22 cellular contexts compared by ENCODE assay signal in genomic region chr20:51276331-51276730, GRCh38.
DNase-seq lines count a peak whose midpoint lies in the region; ATAC-seq, FAIRE-seq and TF ChIP-seq lines count a peak whose summit lies in the region.
"Had no signal": no experiment of that assay in that cellular context is flagged by ENCODE, and none has a peak within 500 bp of the region (broad histone marks: within the 10 kb centered on the region; RNA-seq: fewer than 3 reads in every experiment).

No MANE protein-coding gene starts in this region.

- no peak overlapping the region for H2BK20ac ChIP-seq in IMR-90 (ENCODE audit: low read depth, low read length)

- H3K9me1 ChIP-seq in IMR-90 (ENCODE audit: insufficient read depth, low read length), result peaks cover 10% of the 10 kb centered on the region

- H4K91ac ChIP-seq in IMR-90 (ENCODE audit: insufficient read depth, low read depth, low read length), result no peak overlapping the region

- H2AFZ ChIP-seq in IMR-90 (replicated peaks; ENCODE audit: low read length, poor library complexity), result no peak overlapping the region

- no peak overlapping the region for H3K9ac ChIP-seq in IMR-90 (ENCODE audit: low read depth, low read length)
- H3K9ac ChIP-seq: SK-N-SH had no signal

- TF ChIP-seq CTCF in IMR-90 (conservative IDR thresholded peaks at IDR 0.05; ENCODE audit: low read depth, low read length) (no peak), bronchial epithelial cell (IDR thresholded peaks at IDR 0.05; ENCODE audit: insufficient read depth, low read length, severe bottlenecking) (no peak)

- BruUV-seq in IMR-90 (replicated peaks; lab: Mats Ljungman, UMichigan), result no TSS peak

- H3K18ac ChIP-seq in IMR-90 (ENCODE audit: low read depth, low read length), result no peak overlapping the region

- no peak overlapping the region for H3K23ac ChIP-seq in IMR-90 (ENCODE audit: low read depth, low read length)

- DNase-seq in EH (ENCODE audit: low read depth) (peak; percentile 27), IMR-90 (no peak), bronchial epithelial cell (ENCODE audit: low read depth) (no peak), myocyte (ENCODE audit: low read depth) (peak; percentile 5), NOMO-1 (lab: John Stamatoyannopoulos, UW; ENCODE audit: unreplicated experiment in 2 of 2) (no peak), SHP77 (lab: John Stamatoyannopoulos, UW) (no peak)
- DNase-seq: AML-193; CD4-positive, CD25-positive, alpha-beta regulatory T cell; COR-L47; DMS53; H9; Kasumi-1; NCI-H1092 treated with DMSO at 0.1 percent for 48 hours; NCI-H2081; NCI-H2171 treated with DMSO at 0.1 percent for 48 hours; NCI-H446 treated with DMSO at 0.1 percent for 48 hours; NCI-H69; NK-92 treated with Interleukin-12 subunit alpha and Interleukin-12 subunit beta, amount 100 ng/mL, for 24 hours; SHP77 treated with DMSO at 0.1 percent for 48 hours; SK-N-SH had no signal

- POLR2A ChIA-PET in IMR-90 (lab: Charles Lee; ENCODE audit: unreplicated experiment), result no interaction called here

- H3K27ac ChIP-seq in IMR-90 (ENCODE audit: insufficient read depth, low read length), result no peak overlapping the region
- H3K27ac ChIP-seq: HL-60 had no signal

- 86% methylated on average over 2 of the region's 9 CpGs; no CpG with 5 or more reads in 1 of the 2 experiments for WGBS in IMR-90 (ENCODE audit: extremely low coverage in 2 of 2, insufficient read length in 1 of 2), 2 experiments

- no peaks in the 10 kb centered on the region for H3K79me1 ChIP-seq in IMR-90 (ENCODE audit: low read depth in 1 of 2, low read length in 2 of 2)

- H2BK120ac ChIP-seq in IMR-90 (ENCODE audit: low read depth, low read length), result no peak overlapping the region

- H2AK5ac ChIP-seq in IMR-90 (ENCODE audit: low read depth, low read length), result 0 out of 2 replicates have a peak overlapping the region, but pooled peaks have one; percentile 12

- no peak overlapping the region for H4K8ac ChIP-seq in IMR-90 (ENCODE audit: low read depth in 2 of 2, low read length in 2 of 2)

- H3K4me2 ChIP-seq in IMR-90 (ENCODE audit: low read depth, low read length), result no peak overlapping the region
- H3K4me2 ChIP-seq: SK-N-SH had no signal

- peaks cover 15% of the 10 kb centered on the region for H3K9me3 ChIP-seq in IMR-90 (ENCODE audit: control insufficient read depth, insufficient read depth, low read length)
- H3K9me3 ChIP-seq: SK-N-SH had no signal

- ATAC-seq in IMR-90 (ENCODE audit: low read depth) (no peak), GM19463 (IDR thresholded peaks at IDR 0.05; ENCODE audit: unreplicated experiment) (no peak)

- intact Hi-C loops in IMR-90 (cut with micrococcal nuclease), result no loop called here

- peaks cover 2% of the 10 kb centered on the region for H3K4me1 ChIP-seq in IMR-90 (ENCODE audit: control insufficient read depth, insufficient read depth, low read length)

- H3K56ac ChIP-seq in IMR-90 (ENCODE audit: extremely low read depth, insufficient read depth, low read length), result no peak overlapping the region

- H3K4ac ChIP-seq in IMR-90 (ENCODE audit: low read depth, low read length), result no peak overlapping the region

- in situ Hi-C loops in IMR-90 (cut with MboI; ENCODE audit: low sequenced_read_pairs), result no loop called here

- FAIRE-seq in bronchial epithelial cell (lab: Jason Lieb, UNC), result peak; percentile 36

- H4K5ac ChIP-seq in IMR-90 (ENCODE audit: low read depth, low read length), result no peak overlapping the region

- no peaks in the 10 kb centered on the region for H3K36me3 ChIP-seq in IMR-90 (ENCODE audit: control insufficient read depth, insufficient read depth, low read length)
- no peaks in the 10 kb centered on the region for H3K36me3 ChIP-seq in bronchial epithelial cell (ENCODE audit: control insufficient read depth, insufficient read depth, low read length)

- H4K20me1 ChIP-seq in IMR-90 (ENCODE audit: insufficient read depth, low read length), result no peaks in the 10 kb centered on the region

- H3K14ac ChIP-seq in IMR-90 (replicated peaks; ENCODE audit: low read depth, low read length), result no peak overlapping the region

- dilution Hi-C loops in IMR-90 (cut with HindIII; ENCODE audit: low sequenced_read_pairs, unreplicated experiment), result no loop called here

- CTCF ChIA-PET in IMR-90 (lab: Yijun Ruan, JAX), result interaction anchor here (0.6 kb wide), 2 partner anchors 36 to 477 kb away, joined by 3 to 4 read pairs; no protein-coding TSS in a partner anchor

- no peak overlapping the region for H2BK5ac ChIP-seq in IMR-90 (ENCODE audit: low read depth, low read length, poor library complexity, severe bottlenecking)

- no peak overlapping the region for H2AK9ac ChIP-seq in IMR-90 (replicated peaks; ENCODE audit: low read depth, low read length, poor library complexity)

- no peak for TF ChIP-seq POLR2A in IMR-90 (IDR thresholded peaks at IDR 0.05; ENCODE audit: low read depth, low read length)

- TF ChIP-seq RAD21 in IMR-90 (IDR thresholded peaks at IDR 0.05; ENCODE audit: low read length), result no peak

- no peak overlapping the region for H3K4me3 ChIP-seq in IMR-90 (ENCODE audit: insufficient read depth, low read depth, low read length)
- H3K4me3 ChIP-seq in bronchial epithelial cell (ENCODE audit: low read depth, low read length), result no peak overlapping the region

- H3K27me3 ChIP-seq in IMR-90 (ENCODE audit: control insufficient read depth, insufficient read depth, low read length), result peaks cover 25% of the 10 kb centered on the region
- peaks cover 2% of the 10 kb centered on the region for H3K27me3 ChIP-seq in bronchial epithelial cell (ENCODE audit: control insufficient read depth, insufficient read depth, low read length)

- no peak overlapping the region for H2BK15ac ChIP-seq in IMR-90 (ENCODE audit: low read depth, low read length)

TF ChIP-seq in IMR-90, 13 proteins besides CTCF, POLR2A, EP300 and RAD21:
- no peak for TF ChIP-seq RCOR1 (IDR thresholded peaks at IDR 0.05; ENCODE audit: insufficient replicate concordance, low read length)
- TF ChIP-seq CEBPB (IDR thresholded peaks at IDR 0.05; ENCODE audit: low read depth, low read length), result no peak
- TF ChIP-seq ELK1 (IDR thresholded peaks at IDR 0.05; ENCODE audit: borderline replicate concordance, low read depth, low read length), result no peak
- no peak for TF ChIP-seq MXI1 (IDR thresholded peaks at IDR 0.05; ENCODE audit: borderline replicate concordance, low read depth, low read length)
- TF ChIP-seq FOS (IDR thresholded peaks at IDR 0.05; ENCODE audit: low read depth, low read length), result no peak
- no peak for TF ChIP-seq MAZ (IDR thresholded peaks at IDR 0.05; ENCODE audit: borderline replicate concordance, low read depth, low read length)
- TF ChIP-seq SMC3 (IDR thresholded peaks at IDR 0.05; ENCODE audit: low read depth, low read length), result no peak
- no peak for TF ChIP-seq MAFK (IDR thresholded peaks at IDR 0.05; ENCODE audit: low read depth, low read length)
- no peak for TF ChIP-seq RFX5 (IDR thresholded peaks at IDR 0.05; ENCODE audit: low read depth, low read length)
- no peak for TF ChIP-seq NFE2L2 (IDR thresholded peaks at IDR 0.05; ENCODE audit: low read depth, low read length)
- TF ChIP-seq CHD1 (IDR thresholded peaks at IDR 0.05; ENCODE audit: low read depth, low read length), result no peak
- TF ChIP-seq BHLHE40 (IDR thresholded peaks at IDR 0.05; ENCODE audit: low read depth, low read length), result no peak
- TF ChIP-seq USF2 (IDR thresholded peaks at IDR 0.05; ENCODE audit: low read depth, low read length), result no peak

Comparison
In these comparisons a context has a peak if more than half of its experiments do, and no peak if none do; other contexts are left out.
1. DNase-seq: peak in EH (single experiment) and myocyte (single experiment); none in IMR-90 (single experiment), bronchial epithelial cell (single experiment), NOMO-1 (0 of 2) and SHP77 (0 of 2).